8 cellular contexts compared by ENCODE assay signal in the genomic region with DNA sequence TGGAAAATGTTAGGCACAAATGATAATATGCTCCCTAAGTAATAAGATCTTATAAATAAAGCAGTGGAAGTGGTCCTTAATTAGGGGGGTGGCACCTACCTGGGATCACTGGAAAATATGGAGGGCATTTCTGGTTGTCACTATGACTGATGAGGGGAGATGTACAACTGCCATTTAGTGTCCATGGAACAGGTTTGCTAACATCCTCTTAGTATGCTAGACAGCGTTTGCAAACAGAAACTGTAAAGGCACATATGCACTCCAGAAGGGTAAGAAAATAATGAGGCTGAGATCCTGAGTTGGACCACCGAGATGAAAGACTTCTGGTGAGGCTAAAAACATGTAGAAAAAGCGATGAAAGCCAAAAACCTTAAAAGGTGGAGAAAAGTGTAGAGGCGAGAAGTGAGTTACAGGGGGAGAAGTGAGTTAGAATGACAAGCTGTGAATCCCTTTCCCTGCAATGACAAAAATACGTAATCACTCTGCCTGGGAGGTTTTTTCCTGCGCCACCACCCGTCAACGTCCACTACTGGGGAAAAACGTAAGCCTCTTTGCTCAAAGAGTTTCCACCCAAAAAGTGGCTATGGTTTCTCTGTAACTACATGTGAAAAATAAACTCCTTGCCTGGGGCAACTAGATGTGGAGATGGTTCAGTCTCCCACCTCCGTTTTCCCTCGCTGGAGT. TPM values are rescaled to one million over a fixed set of nuclear protein-coding genes. Genes with fewer than 3 reads are reported as not detected.
DNase-seq lines count a peak whose midpoint lies in the region; ATAC-seq, FAIRE-seq and TF ChIP-seq lines count a peak whose summit lies in the region.

No MANE protein-coding gene starts in this region.

- H3K4me1 ChIP-seq in KMS-11 (ENCODE audit: low read depth, poor library complexity, severe bottlenecking) (peaks cover 47% of the 10 kb centered on the region), hepatocyte (ENCODE audit: insufficient read depth) (peaks cover 28% of the 10 kb centered on the region), skeletal muscle tissue (ENCODE audit: control insufficient read depth in 3 of 3, insufficient read depth in 3 of 3, low read length in 3 of 3) (peaks cover 15 to 32% (median 26%) of the 10 kb centered on the region in 3 donors)

- peaks cover 17% of the 10 kb centered on the region for H3K36me3 Mint-ChIP-seq in activated naive CD8-positive, alpha-beta T cell treated with anti-CD3 and anti-CD28 coated beads, Interleukin-2, amount 50 U/mL, for 24 hours (ENCODE audit: low read depth)

- H3K79me2 ChIP-seq in KMS-11 (ENCODE audit: insufficient read depth, low read depth) (peaks cover 65% of the 10 kb centered on the region), hepatocyte (peaks cover 75% of the 10 kb centered on the region)

- peak overlapping the region; percentile 100 for H3K27ac Mint-ChIP-seq in activated naive CD8-positive, alpha-beta T cell treated with anti-CD3 and anti-CD28 coated beads, Interleukin-2, amount 50 U/mL, for 24 hours

- H4K20me1 ChIP-seq in KMS-11 (ENCODE audit: insufficient read depth) = no peaks in the 10 kb centered on the region
- no peaks in the 10 kb centered on the region for H4K20me1 ChIP-seq in hepatocyte (ENCODE audit: insufficient read depth, poor library complexity, severe bottlenecking)

- ATAC-seq in activated naive CD8-positive, alpha-beta T cell treated with anti-CD3 and anti-CD28 coated beads, Interleukin-2, amount 50 U/mL, for 24 hours = peak; percentile 1

- no peaks in the 10 kb centered on the region for H3K9me3 Mint-ChIP-seq in activated naive CD8-positive, alpha-beta T cell treated with anti-CD3 and anti-CD28 coated beads, Interleukin-2, amount 50 U/mL, for 24 hours

- peak overlapping the region; percentile 99 for H3K4me3 Mint-ChIP-seq in activated naive CD8-positive, alpha-beta T cell treated with anti-CD3 and anti-CD28 coated beads, Interleukin-2, amount 50 U/mL, for 24 hours

- no peaks in the 10 kb centered on the region for H3K9me3 ChIP-seq in hepatocyte (ENCODE audit: low read depth)
- no peaks in the 10 kb centered on the region for H3K9me3 ChIP-seq in skeletal muscle tissue (ENCODE audit: control insufficient read depth in 3 of 3, low read length in 3 of 3)

- no peak for TF ChIP-seq CTCF in AG04449 (IDR thresholded peaks at IDR 0.05; ENCODE audit: insufficient read depth, low read length, missing control alignments)
- TF ChIP-seq CTCF in KMS-11 (conservative IDR thresholded peaks at IDR 0.05; ENCODE audit: low read depth, low read length) = no peak
- no peak for TF ChIP-seq CTCF in hepatocyte (IDR thresholded peaks at IDR 0.05; ENCODE audit: poor library complexity)

- POLR2A ChIA-PET in AG04449 (lab: Yijun Ruan, JAX) = interaction anchor here (1.1 to 1.7 kb wide), 2 partner anchors 10 to 202 kb away, joined by 6 read pairs; partner anchors contain the start of gene GATAD1

- H3K27ac ChIP-seq in KMS-11 (peak overlapping the region; percentile 88), hepatocyte (peak overlapping the region; percentile 97), skeletal muscle tissue (ENCODE audit: low read depth, low read length) (peak overlapping the region; percentile 90)

- H3K27me3 ChIP-seq in KMS-11 (ENCODE audit: insufficient read depth, low read depth) (no peaks in the 10 kb centered on the region), hepatocyte (no peaks in the 10 kb centered on the region), skeletal muscle tissue (ENCODE audit: control insufficient read depth in 3 of 3, insufficient read depth in 3 of 3, low read length in 3 of 3) (no peaks in the 10 kb centered on the region)

- WGBS in hepatocyte (ENCODE audit: low lambda C conversion rate, missing lambda C conversion rate) = 4% methylated on average over 11 of the region's 11 CpGs

- H3K9me2 ChIP-seq in hepatocyte (replicated peaks; ENCODE audit: insufficient read depth) = no peaks in the 10 kb centered on the region

- H3K4me3 ChIP-seq in AG04449 (ENCODE audit: low read depth, low read length) = peak overlapping the region; percentile 82
- H3K4me3 ChIP-seq in KMS-11 (IDR thresholded peaks at IDR 0.05; ENCODE audit: insufficient read depth, low read depth, low read length) = no peak overlapping the region
- H3K4me3 ChIP-seq in hepatocyte = peak overlapping the region; percentile 83
- H3K4me3 ChIP-seq in skeletal muscle tissue (ENCODE audit: low read length in 3 of 3) = peak overlapping the region; percentile 86 to 92 (median 91)

- H2AFZ ChIP-seq in KMS-11 (ENCODE audit: low read depth) = peak overlapping the region; percentile 91
- peak overlapping the region; percentile 88 for H2AFZ ChIP-seq in hepatocyte

- H3K36me3 ChIP-seq in KMS-11 (ENCODE audit: insufficient read depth) (no peaks in the 10 kb centered on the region; the same call in 1 of the 2 replicates), hepatocyte (replicated peaks; ENCODE audit: insufficient read depth, low read depth) (no peaks in the 10 kb centered on the region), skeletal muscle tissue (ENCODE audit: control insufficient read depth in 3 of 3, insufficient read depth in 3 of 3, low read length in 3 of 3) (peaks cover 2 to 13% (median 11%) of the 10 kb centered on the region in 3 donors)

- H3K4me2 ChIP-seq in KMS-11 (peak overlapping the region; percentile 88), hepatocyte (peak overlapping the region; percentile 92)

- H3K27me3 Mint-ChIP-seq in activated naive CD8-positive, alpha-beta T cell treated with anti-CD3 and anti-CD28 coated beads, Interleukin-2, amount 50 U/mL, for 24 hours = no peaks in the 10 kb centered on the region

- peak overlapping the region; percentile 95 for H3K9ac ChIP-seq in KMS-11
- H3K9ac ChIP-seq in skeletal muscle tissue (ENCODE audit: low read depth in 1 of 3, low read length in 3 of 3) = peak overlapping the region; percentile 87 to 97 (median 96)

- CTCF ChIA-PET in AG04449 (lab: Yijun Ruan, JAX) = interaction anchor here (1.4 to 3.0 kb wide), 4 partner anchors 65 to 202 kb away, joined by 3 to 22 read pairs (median 8); partner anchors contain the start of genes GATAD1 and LRRD1

- H3K4me1 Mint-ChIP-seq in activated naive CD8-positive, alpha-beta T cell treated with anti-CD3 and anti-CD28 coated beads, Interleukin-2, amount 50 U/mL, for 24 hours = peaks cover 43% of the 10 kb centered on the region

- peak; percentile 60 for FAIRE-seq in GM18507 (lab: Jason Lieb, UNC)

- DNase-seq in AG04449 (ENCODE audit: low read depth, low spot score) (no peak), GM18507 (ENCODE audit: extremely low spot score, insufficient read length, low read depth) (no peak), hepatocyte (ENCODE audit: low spot score) (no peak), HuH-7.5 (ENCODE audit: low spot score) (no peak)
- DNase-seq in activated naive CD8-positive, alpha-beta T cell treated with anti-CD3 and anti-CD28 coated beads, Interleukin-2, amount 50 U/mL, for 24 hours = no peak
- DNase-seq in effector CD4-positive, alpha-beta T cell = no peak

RNA-seq across cellular contexts. Expression of gene KRIT1, which starts 0.8 kb away (rescaled TPM):
- total RNA-seq in hepatocyte (43.5 and 50.6 TPM in 2 replicates), skeletal muscle tissue (43.8 TPM)
- 17.4 and 25.3 TPM in 2 replicates for polyA plus RNA-seq in hepatocyte

RNA-seq across cellular contexts. Expression of gene ANKIB1, which starts 0.8 kb away (rescaled TPM):
- total RNA-seq in hepatocyte (35.3 and 36.8 TPM in 2 replicates), skeletal muscle tissue (31.3 TPM)
- 8.8 and 12.5 TPM in 2 replicates for polyA plus RNA-seq in hepatocyte
